ENCODE assay signal across 30 cellular contexts in genomic region chr1:95287825-95288224, GRCh38. TPM values are rescaled to one million over a fixed set of nuclear protein-coding genes. Genes with fewer than 3 reads are reported as not detected.
"Had no signal": no experiment of that assay in that cellular context is flagged by ENCODE, and none has a peak within 500 bp of the region (broad histone marks: within the 10 kb centered on the region; RNA-seq: fewer than 3 reads in every experiment).

No MANE protein-coding gene starts in this region.

- DNase-seq: activated CD4-positive, alpha-beta memory T cell treated with anti-CD3 and anti-CD28 coated beads for 36 hours; activated CD4-positive, alpha-beta T cell treated with anti-CD3 and anti-CD28 coated beads for 48 hours; activated CD8-positive, alpha-beta memory T cell treated with anti-CD3 and anti-CD28 coated beads, Interleukin-2, amount 50 U/mL, for 4 hours; activated gamma-delta T cell; activated naive CD4-positive, alpha-beta T cell treated with anti-CD3 and anti-CD28 coated beads, Interleukin-2, amount 10 ng/mL, durations not matched to agents 7 days and 5 days; activated naive CD8-positive, alpha-beta T cell treated with anti-CD3 and anti-CD28 coated beads, Interleukin-2, amount 10 ng/mL, durations not matched to agents 7 days and 5 days; activated T-cell treated with anti-CD3 and anti-CD28 coated beads, Interleukin-2, amount 50 U/mL, for 1 hour; cortex of kidney; effector memory CD8-positive, alpha-beta T cell; foreskin fibroblast; heart right ventricle; kidney glomerular epithelial cell; left ventricle myocardium superior; mammary epithelial cell; naive B cell; nephron progenitor cell; psoas muscle; stimulated activated CD4-positive, alpha-beta T cell treated with anti-CD3 and anti-CD28 coated beads, Interleukin-15, amount 100 ng/mL, for 24 hours; stimulated activated CD4-positive, alpha-beta T cell treated with anti-CD3 and anti-CD28 coated beads, Interleukin-2, amount 100 ng/mL, for 24 hours; stimulated activated naive CD4-positive, alpha-beta T cell treated with Interleukin-2 at 50 U/mL for 16 hours; SW 1271; T-helper 9 cell; WERI-Rb-1 had no signal

- H3K4me3 ChIP-seq: ascending aorta, heart right ventricle, psoas muscle, right atrium auricular region, tibial nerve had no signal

- ATAC-seq: activated CD4-positive, CD25-positive, alpha-beta regulatory T cell treated with anti-CD3 and anti-CD28 coated beads, Interleukin-2, amount 50 U/mL, for 24 hours; effector memory CD8-positive, alpha-beta T cell; esophagus mucosa; heart right ventricle; left ventricle myocardium superior; psoas muscle had no signal

- H3K27ac ChIP-seq: ascending aorta, heart right ventricle, neutrophil, psoas muscle, right atrium auricular region, tibial nerve, WERI-Rb-1 had no signal

- H3K27me3 ChIP-seq: ascending aorta, heart right ventricle, neutrophil, right atrium auricular region, tibial nerve had no signal

- H3K4me1 ChIP-seq: ascending aorta, heart right ventricle, psoas muscle, right atrium auricular region, tibial nerve had no signal

- H3K36me3 ChIP-seq: ascending aorta, heart right ventricle, neutrophil, right atrium auricular region, tibial nerve, WERI-Rb-1 had no signal

- H3K9me3 ChIP-seq: ascending aorta, heart right ventricle, neutrophil, psoas muscle, right atrium auricular region, tibial nerve had no signal

- FAIRE-seq: TTC549 had no signal

RNA-seq across cellular contexts. Expression of gene RWDD3, which starts 53.8 kb away (rescaled TPM):
- total RNA-seq: ascending aorta had no signal
